In the genomic region with DNA sequence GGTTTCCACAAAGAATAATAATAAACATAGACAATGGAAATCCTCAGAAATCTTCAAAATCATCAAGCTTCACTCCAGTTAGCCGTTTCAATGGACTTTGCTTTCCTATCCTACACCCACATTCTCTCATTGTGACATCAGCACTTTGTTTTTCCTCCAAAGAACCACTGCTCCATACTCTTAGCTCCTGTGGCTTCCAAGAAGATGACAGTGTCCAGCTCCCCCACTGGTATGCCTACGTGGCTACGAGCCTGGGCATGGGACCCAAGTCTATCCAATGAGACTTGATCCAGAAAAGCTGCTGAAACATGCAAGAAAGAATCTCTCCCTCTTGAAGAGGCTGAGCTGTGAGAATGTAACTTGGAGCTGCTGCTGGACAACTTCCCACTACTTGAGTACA, we compare ENCODE assay signal across 26 cellular contexts. TPM values are rescaled to one million over a fixed set of nuclear protein-coding genes. Genes with fewer than 3 reads are reported as not detected.
A peak's percentile ranks its signal among the peaks of the same experiment; 100 is the strongest.
DNase-seq lines count a peak whose midpoint lies in the region; ATAC-seq, FAIRE-seq and TF ChIP-seq lines count a peak whose summit lies in the region.
"Had no signal": no experiment of that assay in that cellular context is flagged by ENCODE, and none has a peak within 500 bp of the region (broad histone marks: within the 10 kb centered on the region; RNA-seq: fewer than 3 reads in every experiment).

No MANE protein-coding gene starts in this region.

- FAIRE-seq in small intestine (lab: Jason Lieb, UNC): no peak
- FAIRE-seq: GM12892, H54 had no signal

- H3K9ac ChIP-seq in neural progenitor cell: no peak overlapping the region

- no peak for TF ChIP-seq POLR2A in body of pancreas (IDR thresholded peaks at IDR 0.05)

- H3K9me3 Mint-ChIP-seq in neural progenitor cell: peaks cover 23% of the 10 kb centered on the region

- H3K79me2 ChIP-seq in neural progenitor cell (ENCODE audit: low read depth): peaks cover 100% of the 10 kb centered on the region

- peaks cover 51% of the 10 kb centered on the region for H3K36me3 Mint-ChIP-seq in neural progenitor cell
- H3K36me3 Mint-ChIP-seq: CD14-positive monocyte; CD8-positive, alpha-beta memory T cell had no signal

- no peak overlapping the region for H3K27ac Mint-ChIP-seq in neural progenitor cell
- H3K27ac Mint-ChIP-seq: CD14-positive monocyte; CD8-positive, alpha-beta memory T cell had no signal

- H3K9me3 ChIP-seq in body of pancreas (no peaks in the 10 kb centered on the region), left lung (no peaks in the 10 kb centered on the region), small intestine (ENCODE audit: control insufficient read depth, low read depth) (no peaks in the 10 kb centered on the region), lower lobe of right lung (no peaks in the 10 kb centered on the region), neural progenitor cell (ENCODE audit: low read depth) (no peaks in the 10 kb centered on the region)
- H3K9me3 ChIP-seq: BE2C had no signal

- H3K4me3 Mint-ChIP-seq in neural progenitor cell: no peak overlapping the region
- H3K4me3 Mint-ChIP-seq: CD14-positive monocyte; CD8-positive, alpha-beta memory T cell had no signal

- peaks cover 100% of the 10 kb centered on the region for H4K20me1 ChIP-seq in neural progenitor cell (ENCODE audit: low read depth)

- no peaks in the 10 kb centered on the region for H3K4me1 Mint-ChIP-seq in neural progenitor cell
- H3K4me1 Mint-ChIP-seq: CD14-positive monocyte; CD8-positive, alpha-beta memory T cell had no signal

- ATAC-seq in body of pancreas (peak; percentile 21), left lung (peak; percentile 12), lower lobe of right lung (no peak)
- ATAC-seq: Panc1 had no signal

- H3K4me3 ChIP-seq in body of pancreas (no peak overlapping the region), left lung (no peak overlapping the region), small intestine (ENCODE audit: low read depth in 1 of 2, low read length in 2 of 2) (no peak overlapping the region), lower lobe of right lung (no peak overlapping the region), neural progenitor cell (no peak overlapping the region)

- H3K36me3 ChIP-seq in body of pancreas (replicated peaks in 1 of 2; ENCODE audit: insufficient read depth in 1 of 2, low read depth in 2 of 2) (no peaks in the 10 kb centered on the region), left lung (no peaks in the 10 kb centered on the region), small intestine (ENCODE audit: control insufficient read depth in 2 of 2, insufficient read depth in 2 of 2, low read length in 2 of 2) (no peaks in the 10 kb centered on the region), lower lobe of right lung (no peaks in the 10 kb centered on the region), neural progenitor cell (peaks cover 31% of the 10 kb centered on the region)
- H3K36me3 ChIP-seq: BE2C had no signal

- H3K27me3 Mint-ChIP-seq in neural progenitor cell (ENCODE audit: insufficient read depth, low read depth): no peaks in the 10 kb centered on the region

- H3K4me1 ChIP-seq in body of pancreas (no peaks in the 10 kb centered on the region), left lung (no peaks in the 10 kb centered on the region), small intestine (ENCODE audit: control insufficient read depth in 2 of 2, insufficient read depth in 1 of 2, low read depth in 1 of 2, low read length in 1 of 2) (peaks cover 3 to 5% of the 10 kb centered on the region in 2 donors), lower lobe of right lung (no peaks in the 10 kb centered on the region), neural progenitor cell (peaks cover 54% of the 10 kb centered on the region)
- H3K4me1 ChIP-seq: BE2C had no signal

- H3K4me2 ChIP-seq in neural progenitor cell: no peak overlapping the region

- H3K27me3 ChIP-seq in body of pancreas (no peaks in the 10 kb centered on the region), left lung (peaks cover 0 to 7% of the 10 kb centered on the region in 2 donors), small intestine (ENCODE audit: control insufficient read depth in 2 of 2, insufficient read depth in 2 of 2, low read length in 2 of 2) (no peaks in the 10 kb centered on the region), lower lobe of right lung (ENCODE audit: low read depth) (peaks cover 3% of the 10 kb centered on the region), neural progenitor cell (no peaks in the 10 kb centered on the region)
- H3K27me3 ChIP-seq: BE2C had no signal

- DNase-seq in body of pancreas: no peak
- DNase-seq in left lung: no peak
- DNase-seq in small intestine: peak; percentile 59
- DNase-seq in cardiac septum (ENCODE audit: low spot score): no peak
- no peak for DNase-seq in lower lobe of right lung
- no peak for DNase-seq in neural progenitor cell (ENCODE audit: low spot score)
- DNase-seq: 8988T; ACHN; BE2C; CD8-positive, alpha-beta memory T cell; DMS 273 treated with DMSO at 0.1 percent for 48 hours; DND-41; IMR-90; KG1; MM.1S; NCI-H2029; NCI-H446 treated with DMSO at 0.1 percent for 48 hours; NCI-H526 treated with DMSO at 0.1 percent for 48 hours; SHP77 had no signal

- 55% methylated on average over 3 of the region's 3 CpGs for WGBS in body of pancreas, 2 donors
- 17 to 28% (median 20%) methylated on average over 3 of the region's 3 CpGs for WGBS in small intestine, 3 donors

- peaks cover 31% of the 10 kb centered on the region for H3F3A ChIP-seq in neural progenitor cell (ENCODE audit: low read depth)

- H3K27ac ChIP-seq in 22Rv1: peak overlapping the region; percentile 99
- no peak overlapping the region for H3K27ac ChIP-seq in body of pancreas
- no peak overlapping the region for H3K27ac ChIP-seq in left lung
- no peak overlapping the region for H3K27ac ChIP-seq in small intestine (ENCODE audit: low read depth in 1 of 2, low read length in 1 of 2)
- no peak overlapping the region for H3K27ac ChIP-seq in lower lobe of right lung
- H3K27ac ChIP-seq in neural progenitor cell: no peak overlapping the region
- H3K27ac ChIP-seq: RWPE1 had no signal

- intact Hi-C loops in body of pancreas (cut with DNase I) (no loop called here), left lung (cut with DNase I) (no loop called here), cardiac septum (cut with DNase I) (no loop called here), lower lobe of right lung (cut with DNase I) (no loop called here)

- H2AFZ ChIP-seq in neural progenitor cell (replicated peaks): no peak overlapping the region

- TF ChIP-seq CTCF in 22Rv1 (IDR thresholded peaks at IDR 0.05): no peak
- TF ChIP-seq CTCF in body of pancreas (IDR thresholded peaks at IDR 0.05): no peak
- TF ChIP-seq CTCF in left lung (IDR thresholded peaks at IDR 0.05): no peak
- TF ChIP-seq CTCF in lower lobe of right lung (IDR thresholded peaks at IDR 0.05): no peak
- no peak for TF ChIP-seq CTCF in neural progenitor cell (IDR thresholded peaks at IDR 0.05)

RNA-seq across cellular contexts. Expression of a gene that starts 9.5 kb away (rescaled TPM):
- total RNA-seq in body of pancreas (1 to 10 TPM; 1.3 to 5.2 TPM), left lung (1 to 10 TPM; 2.8 to 3.0 TPM), cardiac septum (not detected), lower lobe of right lung (4.1 TPM), neural progenitor cell (ENCODE audit: low replicate concordance) (44.2 and 48.1 TPM in 2 replicates)
- 10 to 100 TPM in 1 of 3 donors, 1 to 10 TPM in 2; 8.9 to 10.5 (median 9.0) TPM for polyA plus RNA-seq in small intestine
- total RNA-seq: CD8-positive, alpha-beta memory T cell; IMR-90; SK-MEL-5 had no signal
- polyA plus RNA-seq: CD14-positive monocyte; CD8-positive, alpha-beta memory T cell; IMR-90 had no signal

Comparison
In these comparisons a context has a peak if more than half of its experiments do, and no peak if none do; other contexts are left out.
1. ATAC-seq: peak in body of pancreas (single experiment) and left lung (single experiment); none in lower lobe of right lung (0 of 2).